22 cellular contexts compared by ENCODE assay signal in the genomic region with DNA sequence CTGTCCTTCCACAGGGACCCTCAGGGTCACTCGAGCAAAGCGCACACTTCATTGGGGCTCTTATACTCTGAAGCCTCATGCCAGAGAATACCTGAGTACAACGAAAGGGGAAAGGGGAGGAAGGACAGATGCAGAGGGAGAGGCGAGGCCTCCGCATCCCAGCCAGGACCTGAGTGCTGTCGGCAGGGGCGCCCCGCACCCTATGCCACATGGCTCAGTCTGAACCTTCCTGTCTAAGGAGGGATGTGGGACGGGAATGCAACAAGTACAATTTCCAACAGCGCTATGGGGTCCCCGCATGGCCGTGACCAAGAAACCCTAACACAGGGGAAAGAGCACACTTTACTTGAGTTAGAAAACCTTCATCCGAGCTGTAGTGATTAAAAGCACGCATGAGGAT. TPM values are rescaled to one million over a fixed set of nuclear protein-coding genes. Genes with fewer than 3 reads are reported as not detected.
A peak's percentile ranks its signal among the peaks of the same experiment; 100 is the strongest.
DNase-seq lines count a peak whose midpoint lies in the region; ATAC-seq, FAIRE-seq and TF ChIP-seq lines count a peak whose summit lies in the region.
"Had no signal": no experiment of that assay in that cellular context is flagged by ENCODE, and none has a peak within 500 bp of the region (broad histone marks: within the 10 kb centered on the region; RNA-seq: fewer than 3 reads in every experiment).

No MANE protein-coding gene starts in this region.

- H3K9ac ChIP-seq in HCT116 (ENCODE audit: low read length) (no peak overlapping the region), kidney (ENCODE audit: low read length in 2 of 2) (no peak overlapping the region)

- TF ChIP-seq CTCF in HCT116 (IDR thresholded peaks at IDR 0.05 in 2 of 3, conservative IDR thresholded peaks at IDR 0.05 in 1 of 3; ENCODE audit: borderline replicate concordance in 1 of 3, insufficient read depth in 1 of 3, low read depth in 2 of 3, low read length in 2 of 3) (no peak), kidney (IDR thresholded peaks at IDR 0.05; ENCODE audit: borderline replicate concordance, extremely low read depth, insufficient read depth) (no peak)

- no peaks in the 10 kb centered on the region for H3K9me3 Mint-ChIP-seq in stimulated activated memory B cell treated with anti-CD40 and anti-IgM and Interleukin-4, amounts not matched to agents 10 μg/mL and 1 μg/mL and 100 μg/mL, for 72 hours
- H3K9me3 Mint-ChIP-seq: CD4-positive, alpha-beta memory T cell had no signal

- H4K20me1 ChIP-seq in HCT116 (ENCODE audit: insufficient read depth), result no peaks in the 10 kb centered on the region

- H3K36me3 Mint-ChIP-seq in T-helper 17 cell (ENCODE audit: low read depth), result peaks cover 2% of the 10 kb centered on the region
- peaks cover 37% of the 10 kb centered on the region for H3K36me3 Mint-ChIP-seq in stimulated activated memory B cell treated with anti-CD40 and anti-IgM and Interleukin-4, amounts not matched to agents 10 μg/mL and 1 μg/mL and 100 μg/mL, for 72 hours

- H3K4me3 ChIP-seq in HCT116 (replicated peaks in 1 of 2; ENCODE audit: low read depth in 1 of 2, low read length in 2 of 2) (no peak overlapping the region), kidney (ENCODE audit: low read length in 2 of 2) (no peak overlapping the region)
- H3K4me3 ChIP-seq: SJSA1 had no signal

- no peak for TF ChIP-seq RAD21 in HCT116 (IDR thresholded peaks at IDR 0.05; ENCODE audit: low read depth)

- H3K9me3 ChIP-seq in HCT116 (ENCODE audit: control insufficient read depth in 1 of 2, insufficient read depth in 1 of 2, low read depth in 1 of 2, low read length in 2 of 2), result no peaks in the 10 kb centered on the region
- no peaks in the 10 kb centered on the region for H3K9me3 ChIP-seq in T-helper 17 cell (ENCODE audit: control insufficient read depth, low read length, poor library complexity, severe bottlenecking)
- no peaks in the 10 kb centered on the region for H3K9me3 ChIP-seq in kidney (ENCODE audit: control insufficient read depth in 1 of 2, low read length in 2 of 2)
- H3K9me3 ChIP-seq: SJSA1 had no signal

- peak overlapping the region; percentile 74 for H3K27ac Mint-ChIP-seq in T-helper 17 cell
- no peak overlapping the region for H3K27ac Mint-ChIP-seq in stimulated activated memory B cell treated with anti-CD40 and anti-IgM and Interleukin-4, amounts not matched to agents 10 μg/mL and 1 μg/mL and 100 μg/mL, for 72 hours
- H3K27ac Mint-ChIP-seq: CD4-positive, alpha-beta memory T cell had no signal

- intact Hi-C loops in HCT116 (cut with micrococcal nuclease), result no loop called here
- intact Hi-C loops in kidney (cut with DNase I), result no loop called here

- H3K27ac ChIP-seq in HCT116 (ENCODE audit: low read depth, low read length), result no peak overlapping the region
- no peak overlapping the region for H3K27ac ChIP-seq in kidney (ENCODE audit: low read depth in 2 of 2, low read length in 2 of 2)
- H3K27ac ChIP-seq: SJSA1 had no signal

- H3K27me3 ChIP-seq in HCT116 (ENCODE audit: insufficient read depth, low read length), result no peaks in the 10 kb centered on the region
- H3K27me3 ChIP-seq: SJSA1 had no signal

- CTCF ChIA-PET in HCT116 (lab: Charles Lee), result no interaction called here

- no peak for TF ChIP-seq POLR2A in HCT116 (IDR thresholded peaks at IDR 0.05; ENCODE audit: borderline replicate concordance, extremely low read depth, insufficient read depth, insufficient read length)

- ATAC-seq in HCT116, result no peak
- ATAC-seq in T-helper 17 cell, result no peak
- ATAC-seq in HG02885 (IDR thresholded peaks at IDR 0.05; ENCODE audit: poor library complexity, unreplicated experiment), result no peak
- ATAC-seq in stimulated activated memory B cell treated with anti-CD40 and anti-IgM and Interleukin-4, amounts not matched to agents 10 μg/mL and 1 μg/mL and 100 μg/mL, for 72 hours, result no peak
- ATAC-seq: HepG2, Right ventricle myocardium inferior had no signal

- no peaks in the 10 kb centered on the region for H3K4me1 Mint-ChIP-seq in T-helper 17 cell
- no peaks in the 10 kb centered on the region for H3K4me1 Mint-ChIP-seq in stimulated activated memory B cell treated with anti-CD40 and anti-IgM and Interleukin-4, amounts not matched to agents 10 μg/mL and 1 μg/mL and 100 μg/mL, for 72 hours
- H3K4me1 Mint-ChIP-seq: CD4-positive, alpha-beta memory T cell had no signal

- no peaks in the 10 kb centered on the region for H3K9me2 ChIP-seq in HCT116 (ENCODE audit: insufficient read depth)

- H3K4me2 ChIP-seq in HCT116 (ENCODE audit: low read length), result no peak overlapping the region

- no TSS peak for BruUV-seq in HCT116 (replicated peaks; lab: Mats Ljungman, UMichigan)

- H3K4me3 Mint-ChIP-seq in T-helper 17 cell, result no peak overlapping the region
- no peak overlapping the region for H3K4me3 Mint-ChIP-seq in stimulated activated memory B cell treated with anti-CD40 and anti-IgM and Interleukin-4, amounts not matched to agents 10 μg/mL and 1 μg/mL and 100 μg/mL, for 72 hours
- H3K4me3 Mint-ChIP-seq: CD4-positive, alpha-beta memory T cell had no signal

- DNase-seq in HCT116 (ENCODE audit: low read depth, low spot score) (no peak), T-helper 17 cell (no peak), kidney (peak; percentile 44), urothelium cell line (ENCODE audit: low spot score) (no peak), UCSD-AML1 (lab: John Stamatoyannopoulos, UW; ENCODE audit: unreplicated experiment) (no peak)
- DNase-seq: C1 segment of cervical spinal cord; CD4-positive, alpha-beta memory T cell; COR-L47; Karpas-422; NCI-H1092; NCI-H1436; NCI-H187 treated with DMSO at 0.1 percent for 48 hours; NCI-H2171 treated with DMSO at 0.1 percent for 48 hours; NCI-H524; NCI-H748 treated with DMSO at 0.1 percent for 48 hours had no signal

- FAIRE-seq in kidney (lab: Jason Lieb, UNC) (no peak), urothelium cell line (lab: Jason Lieb, UNC) (peak; percentile 30)
- FAIRE-seq: G401.6, H1, HepG2 had no signal

- H2AFZ ChIP-seq in HCT116 (ENCODE audit: low read depth, low read length, poor library complexity, severe bottlenecking), result no peak overlapping the region

- peaks cover 48% of the 10 kb centered on the region; the same call in 1 of the 2 replicates for H3K79me2 ChIP-seq in HCT116 (ENCODE audit: insufficient read depth, low read length)

- H3K36me3 ChIP-seq in HCT116 (ENCODE audit: control insufficient read depth in 1 of 2, insufficient read depth in 2 of 2, low read length in 2 of 2), result peaks cover 69 to 77% of the 10 kb centered on the region in 2 experiments
- peaks cover 37 to 51% of the 10 kb centered on the region in 2 donors for H3K36me3 ChIP-seq in kidney (ENCODE audit: control insufficient read depth in 1 of 2, insufficient read depth in 2 of 2, low read length in 2 of 2)

- POLR2A ChIA-PET in HCT116 (lab: Charles Lee), result no interaction called here

- no peaks in the 10 kb centered on the region for H3K27me3 Mint-ChIP-seq in T-helper 17 cell
- H3K27me3 Mint-ChIP-seq in stimulated activated memory B cell treated with anti-CD40 and anti-IgM and Interleukin-4, amounts not matched to agents 10 μg/mL and 1 μg/mL and 100 μg/mL, for 72 hours, result no peaks in the 10 kb centered on the region
- H3K27me3 Mint-ChIP-seq: CD4-positive, alpha-beta memory T cell had no signal

- RAD21 ChIA-PET in HCT116 (lab: Charles Lee; ENCODE audit: low non-redundant PET in 1 of 2, low total read pairs in 2 of 2, uncharacterized antibody in 2 of 2, unreplicated experiment in 2 of 2), result no interaction called here

- no peaks in the 10 kb centered on the region for H3K4me1 ChIP-seq in HCT116 (ENCODE audit: control insufficient read depth in 1 of 2, insufficient read depth in 2 of 2, low read length in 2 of 2)
- no peaks in the 10 kb centered on the region for H3K4me1 ChIP-seq in kidney (ENCODE audit: control insufficient read depth in 1 of 2, insufficient read depth in 1 of 2, low read depth in 1 of 2, low read length in 2 of 2)

TF ChIP-seq in HCT116, 20 proteins besides CTCF, POLR2A, EP300 and RAD21:
- TF ChIP-seq FOSL1 (IDR thresholded peaks at IDR 0.05; ENCODE audit: low read depth), result no peak
- 0 out of 2 replicates have a peak, but pooled peaks have one; percentile 10 for TF ChIP-seq ZFX (IDR thresholded peaks at IDR 0.05)
- no peak for TF ChIP-seq SIN3A (IDR thresholded peaks at IDR 0.05; ENCODE audit: low read depth)

RNA-seq across cellular contexts. Expression of a gene that starts 39.8 kb away (rescaled TPM):
- total RNA-seq in HCT116 (2021; ENCODE audit: unreplicated experiment) (53.4 TPM), T-helper 17 cell (10 to 100 TPM; 25.2 to 30.6 TPM), kidney (28.6 TPM)
- polyA plus RNA-seq in HCT116 (2012), result 21.7 and 21.8 TPM in 2 replicates
- 13.2 TPM for polyA plus RNA-seq in kidney (ENCODE audit: insufficient read depth, low read depth, low replicate concordance)

RNA-seq across cellular contexts. Expression of a gene that starts 44.9 kb away (rescaled TPM):
- total RNA-seq in HCT116 (2021; ENCODE audit: unreplicated experiment), result 137 TPM
- polyA plus RNA-seq in HCT116 (2012), result 71.3 and 75.9 TPM in 2 replicates
- total RNA-seq in T-helper 17 cell, result 10 to 100 TPM; 76.0 to 84.1 TPM
- 86.4 TPM for total RNA-seq in kidney
- polyA plus RNA-seq in kidney (ENCODE audit: insufficient read depth, low read depth, low replicate concordance), result 41.5 TPM

RNA-seq across cellular contexts. Expression of a gene that starts 45.0 kb away (rescaled TPM):
- total RNA-seq in HCT116 (2021; ENCODE audit: unreplicated experiment) (2.3 TPM), T-helper 17 cell (under 1 TPM in 1 of 2 donors, not detected in 1; 0.15 TPM), kidney (2.1 TPM)
- 0.80 and 1.1 TPM in 2 replicates for polyA plus RNA-seq in HCT116 (2012)
- polyA plus RNA-seq in kidney (ENCODE audit: insufficient read depth, low read depth, low replicate concordance), result 1.9 TPM
